Comparison of ENCODE assay signal across 8 cellular contexts in the genomic region with DNA sequence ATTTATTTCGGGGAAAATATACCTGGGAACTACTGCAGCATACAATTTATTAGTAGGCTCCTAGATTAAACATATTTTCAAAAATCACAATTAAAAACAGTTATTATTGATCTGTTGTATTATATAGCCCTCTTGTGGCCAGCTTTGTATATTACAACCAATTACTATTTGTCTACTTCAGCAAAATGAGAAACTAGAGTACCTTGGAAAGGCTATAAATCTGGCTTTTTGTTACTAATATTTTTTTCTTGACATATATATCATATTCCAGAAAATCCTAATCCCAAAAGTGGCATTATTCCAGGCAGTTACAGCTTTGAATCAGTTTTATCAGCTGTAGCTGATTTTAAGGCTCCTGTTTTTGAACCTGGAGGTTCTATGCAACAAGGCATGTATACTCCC.
DNase-seq lines count a peak whose midpoint lies in the region; ATAC-seq, FAIRE-seq and TF ChIP-seq lines count a peak whose summit lies in the region.

No MANE protein-coding gene starts in this region.

- H3K9me2 ChIP-seq in neural cell (ENCODE audit: insufficient read depth, low read length), result no peaks in the 10 kb centered on the region

- peak; percentile 77 for TF ChIP-seq RAD21 in neural cell (conservative IDR thresholded peaks at IDR 0.05)

- DNase-seq in AG20443 (ENCODE audit: low spot score) (peak; percentile 20), H54 (ENCODE audit: insufficient read length, low spot score) (no peak), NCI-H82 (lab: John Stamatoyannopoulos, UW) (peak; percentile 69), dermis blood vessel endothelial cell (peak; percentile 75), NCI-H187 treated with DMSO at 0.1 percent for 48 hours (lab: John Stamatoyannopoulos, UW) (no peak)

- FAIRE-seq in H54 (lab: Jason Lieb, UNC), result peak; percentile 38

- H4K20me1 ChIP-seq in neural cell (ENCODE audit: insufficient read depth), result no peaks in the 10 kb centered on the region

- no peak overlapping the region for H3K4me3 ChIP-seq in neural cell (ENCODE audit: low read length)

- ATAC-seq in GM19452 (IDR thresholded peaks at IDR 0.05; ENCODE audit: unreplicated experiment), result no peak
- ATAC-seq in GM18505 (IDR thresholded peaks at IDR 0.05; ENCODE audit: unreplicated experiment), result no peak

- TF ChIP-seq POLR2A in H54 (IDR thresholded peaks at IDR 0.05; ENCODE audit: low read depth, low read length) (no peak), GM18505 (IDR thresholded peaks at IDR 0.05; ENCODE audit: borderline replicate concordance, extremely low read depth, insufficient read depth, insufficient read length) (no peak)

- H3K36me3 ChIP-seq in neural cell (ENCODE audit: insufficient read depth, low read length), result no peaks in the 10 kb centered on the region

- no peak for TF ChIP-seq EP300 in neural cell (conservative IDR thresholded peaks at IDR 0.05; ENCODE audit: poor library complexity, severe bottlenecking)

- no peak overlapping the region for H2AFZ ChIP-seq in neural cell (ENCODE audit: low read depth, low read length)

- no peaks in the 10 kb centered on the region for H3K79me2 ChIP-seq in neural cell (replicated peaks; ENCODE audit: insufficient read depth, low read length)

- no peak overlapping the region for H3K4me2 ChIP-seq in neural cell (ENCODE audit: low read length)

- TF ChIP-seq CTCF in neural cell (IDR thresholded peaks at IDR 0.05; ENCODE audit: poor library complexity, severe bottlenecking), result peak; percentile 77

- no peaks in the 10 kb centered on the region for H3K27me3 ChIP-seq in neural cell (ENCODE audit: insufficient read depth, low read depth, low read length)

- no peak overlapping the region for H3K27ac ChIP-seq in neural cell (ENCODE audit: low read length)

- no peak overlapping the region for H3K9ac ChIP-seq in neural cell (ENCODE audit: low read length)

- H3F3A ChIP-seq in neural cell (ENCODE audit: insufficient read depth, low read length, poor library complexity, severe bottlenecking), result no peaks in the 10 kb centered on the region

- H3K9me3 ChIP-seq in neural cell (ENCODE audit: low read length), result no peaks in the 10 kb centered on the region

TF ChIP-seq in neural cell, 6 proteins besides CTCF, POLR2A, EP300 and RAD21:
- TF ChIP-seq SMC3 (conservative IDR thresholded peaks at IDR 0.05; ENCODE audit: poor library complexity), result peak; percentile 74
- no peak for TF ChIP-seq POLR2AphosphoS5 (IDR thresholded peaks at IDR 0.05)

Comparison
In these comparisons a context has a peak if more than half of its experiments do, and no peak if none do; other contexts are left out.
1. DNase-seq: peak in AG20443 (single experiment), NCI-H82 (single experiment) and dermis blood vessel endothelial cell (single experiment); none in H54 (single experiment) and NCI-H187 treated with DMSO at 0.1 percent for 48 hours (single experiment).